Comparison of ENCODE assay signal across 8 cellular contexts in genomic region chr15:48331796-48332641, GRCh38. TPM values are rescaled to one million over a fixed set of nuclear protein-coding genes. Genes with fewer than 3 reads are reported as not detected.
DNase-seq lines count a peak whose midpoint lies in the region; ATAC-seq, FAIRE-seq and TF ChIP-seq lines count a peak whose summit lies in the region.

No MANE protein-coding gene starts in this region.

- H3K9me2 ChIP-seq in SU-DHL-6 (replicated peaks; ENCODE audit: insufficient read depth, low read length), result no peaks in the 10 kb centered on the region

- no peaks in the 10 kb centered on the region for H3K9me3 ChIP-seq in SU-DHL-6 (ENCODE audit: insufficient read depth, low read length)
- no peaks in the 10 kb centered on the region for H3K9me3 ChIP-seq in adrenal gland (replicated peaks in 1 of 3)
- H3K9me3 ChIP-seq in right cardiac atrium (ENCODE audit: control insufficient read depth, low read length), result no peaks in the 10 kb centered on the region

- peaks cover 22% of the 10 kb centered on the region for H4K20me1 ChIP-seq in SU-DHL-6 (ENCODE audit: low read depth, low read length)

- peak; percentile 49; the same call in 1 of the 2 replicates for TF ChIP-seq POLR2A in H54 (IDR thresholded peaks at IDR 0.05; ENCODE audit: low read depth, low read length)
- no peak for TF ChIP-seq POLR2A in adrenal gland (IDR thresholded peaks at IDR 0.05)

- no peak for FAIRE-seq in H54 (lab: Jason Lieb, UNC)

- H3K9ac ChIP-seq in SU-DHL-6 (ENCODE audit: low read length), result peak overlapping the region; percentile 99

- peaks cover 18% of the 10 kb centered on the region for H3K36me3 ChIP-seq in SU-DHL-6 (ENCODE audit: low read length)
- peaks cover 0 to 16% of the 10 kb centered on the region in 2 donors for H3K36me3 ChIP-seq in adrenal gland (replicated peaks in 1 of 2)

- POLR2A ChIA-PET in GM10248 (lab: Yijun Ruan, JAX), result interaction anchor here (0.5 to 1.1 kb wide), 3 partner anchors 128 to 479 kb away, joined by 3 to 6 read pairs (median 3); partner anchors contain the start of gene CEP152

- intact Hi-C loops in adrenal gland (cut with DNase I), result no loop called here
- intact Hi-C loops in right cardiac atrium (cut with DNase I), result no loop called here

- peak overlapping the region; percentile 94 for H3K4me2 ChIP-seq in SU-DHL-6 (ENCODE audit: low read depth, low read length, poor library complexity, severe bottlenecking)

- WGBS in adrenal gland, 4 donors, result 0 to 2% (median 1%) methylated on average over 17 to 64 of the region's 64 CpGs
- under 1% methylated on average over 64 of the region's 64 CpGs for WGBS in right cardiac atrium

- H3K27ac ChIP-seq in SU-DHL-6 (ENCODE audit: low read depth, low read length) (peak overlapping the region; percentile 88), adrenal gland (peak overlapping the region; percentile 92 to 99 (median 98)), right cardiac atrium (ENCODE audit: low read length) (peak overlapping the region; percentile 77)

- DNase-seq in GM10248 (ENCODE audit: extremely low spot score) (peak; percentile 83), H54 (ENCODE audit: insufficient read length, low spot score) (peak; percentile 24), LNCaP clone FGC (ENCODE audit: low read depth) (no peak), adrenal gland (peak; percentile 55 to 76 (median 69)), right cardiac atrium (peak in 2 of 3 donors; percentile 64 to 86), retina (peak; percentile 80), GOT3 (lab: John Stamatoyannopoulos, UW) (no peak)

- peak; percentile 89 to 91 for ATAC-seq in right cardiac atrium

- peaks cover 5 to 17% of the 10 kb centered on the region in 2 donors for H3K4me1 ChIP-seq in adrenal gland (replicated peaks in 1 of 2)
- H3K4me1 ChIP-seq in right cardiac atrium (ENCODE audit: control insufficient read depth, insufficient read depth, low read length), result peaks cover 2% of the 10 kb centered on the region

- H3K27me3 ChIP-seq in SU-DHL-6 (ENCODE audit: low read length), result no peaks in the 10 kb centered on the region
- H3K27me3 ChIP-seq in adrenal gland, result no peaks in the 10 kb centered on the region
- H3K27me3 ChIP-seq in right cardiac atrium (ENCODE audit: control insufficient read depth, insufficient read depth), result no peaks in the 10 kb centered on the region

- peaks cover 61% of the 10 kb centered on the region for H3K79me2 ChIP-seq in SU-DHL-6 (ENCODE audit: insufficient read depth, low read length)

- peaks cover 6% of the 10 kb centered on the region; the same call in 1 of the 2 replicates for H3F3A ChIP-seq in SU-DHL-6 (ENCODE audit: insufficient read depth)

- CTCF ChIA-PET in GM10248 (lab: Yijun Ruan, JAX), result interaction anchor here (0.6 to 2.3 kb wide), 6 partner anchors 10 to 797 kb away, joined by 3 to 10 read pairs (median 3); no protein-coding TSS in a partner anchor

- no peak for TF ChIP-seq CTCF in GM10248 (IDR thresholded peaks at IDR 0.05; ENCODE audit: control extremely low read depth, extremely low read depth, low read depth, missing control alignments)
- no peak for TF ChIP-seq CTCF in LNCaP clone FGC (IDR thresholded peaks at IDR 0.05; ENCODE audit: control insufficient read depth, extremely low read depth, insufficient read depth)
- no peak for TF ChIP-seq CTCF in SU-DHL-6 (IDR thresholded peaks at IDR 0.05; ENCODE audit: insufficient read depth, low read length, poor library complexity, severe bottlenecking)
- no peak for TF ChIP-seq CTCF in adrenal gland (IDR thresholded peaks at IDR 0.05)

- H3K4me3 ChIP-seq in LNCaP clone FGC (ENCODE audit: low read depth, low read length) (peak overlapping the region; percentile 82), SU-DHL-6 (ENCODE audit: insufficient read depth, low read length, poor library complexity, severe bottlenecking) (peak overlapping the region; percentile 95), adrenal gland (peak overlapping the region; percentile 81 to 98 (median 94)), right cardiac atrium (ENCODE audit: low read length) (peak overlapping the region; percentile 47)

- peak overlapping the region; percentile 66 for H2AFZ ChIP-seq in SU-DHL-6 (ENCODE audit: low read depth, low read length, severe bottlenecking)

RNA-seq across cellular contexts. Expression of gene DUT, which starts 0.8 kb away (rescaled TPM):
- total RNA-seq in adrenal gland, result 100 to 1,000 TPM in 3 of 8 donors, 10 to 100 TPM in 5; 54.7 to 141 (median 93.2) TPM
- polyA plus RNA-seq in adrenal gland, result 10 to 100 TPM; 43.9 to 93.1 (median 75.4) TPM
- total RNA-seq in right cardiac atrium, result 10 to 100 TPM; 71.0 to 92.1 (median 84.5) TPM
- polyA plus RNA-seq in right cardiac atrium, result 75.9 TPM

Comparison
In these comparisons a context has a peak if more than half of its experiments do, and no peak if none do; other contexts are left out.
1. DNase-seq: peak in GM10248 (single experiment), H54 (single experiment), adrenal gland (7 of 7), right cardiac atrium (2 of 3) and retina (single experiment); none in LNCaP clone FGC (single experiment) and GOT3 (single experiment).
2. Peak in every context shown above with its lines, with median percentiles within 50 percentile points of each other: H3K4me3 ChIP-seq and H3K27ac ChIP-seq.